In genomic region chr16:70065746-70066658, GRCh38 we compare ENCODE assay signal across 8 cellular contexts. TPM values are rescaled to one million over a fixed set of nuclear protein-coding genes. Genes with fewer than 3 reads are reported as not detected.
A peak's percentile ranks its signal among the peaks of the same experiment; 100 is the strongest.
DNase-seq lines count a peak whose midpoint lies in the region; ATAC-seq and TF ChIP-seq lines count a peak whose summit lies in the region.
"Not testable (repeated sequence)": the region's sequence is repeated elsewhere in the genome, so short reads cannot be mapped to it uniquely, and the experiment has no call there.

No MANE protein-coding gene starts in this region.

- not testable (repeated sequence) for TF ChIP-seq CTCF in heart right ventricle (IDR thresholded peaks at IDR 0.05); upper lobe of left lung (IDR thresholded peaks at IDR 0.05)

- H3K9me3 ChIP-seq in heart right ventricle, upper lobe of left lung: not testable (repeated sequence)

- ATAC-seq in GM18499 (IDR thresholded peaks at IDR 0.05; ENCODE audit: insufficient read depth, unreplicated experiment) (peak; percentile 43), HG02885 (IDR thresholded peaks at IDR 0.05; ENCODE audit: poor library complexity, unreplicated experiment) (peak; percentile 93), heart right ventricle (peak; percentile 94 to 97 (median 96)), upper lobe of left lung (ENCODE audit: low FRiP score in 2 of 2) (peak; percentile 97 to 98)

- peak overlapping the region; percentile 40 for H3K27ac ChIP-seq in adipose tissue (ENCODE audit: low read depth, low read length)
- H3K27ac ChIP-seq in heart right ventricle = peak overlapping the region; percentile 69 to 93 (median 86)
- H3K27ac ChIP-seq in upper lobe of left lung = peak overlapping the region; percentile 87 to 90 (median 88)

- H3K4me3 ChIP-seq in heart right ventricle (peak overlapping the region; percentile 58 to 96 (median 76)), upper lobe of left lung (peak overlapping the region; percentile 65 to 71 (median 68))

- TF ChIP-seq POLR2A in upper lobe of left lung (IDR thresholded peaks at IDR 0.05) = peak in 2 of 4 donors; percentile 71 to 82

- not testable (repeated sequence) for TF ChIP-seq EP300 in upper lobe of left lung (IDR thresholded peaks at IDR 0.05)

- not testable (repeated sequence) for H3K36me3 ChIP-seq in heart right ventricle, upper lobe of left lung

- intact Hi-C loops in heart right ventricle (cut with DNase I); posterior cingulate gyrus (cut with DNase I): not testable (repeated sequence)

- 1% methylated on average over 31 to 62 of the region's 62 CpGs for WGBS in adipose tissue, 3 donors
- WGBS in heart right ventricle, 2 donors = 1% methylated on average over 46 to 62 of the region's 62 CpGs
- WGBS in upper lobe of left lung, 2 donors = 0 to 1% methylated on average over 20 to 37 of the region's 62 CpGs

- DNase-seq in NCI-H146 (lab: John Stamatoyannopoulos, UW) (peak; percentile 91), T follicular helper cell (ENCODE audit: low read depth) (peak; percentile 89), heart right ventricle (peak; percentile 84 to 89), posterior cingulate gyrus (peak; percentile 71 to 96 (median 80)), upper lobe of left lung (peak; percentile 93 to 99)

- not testable (repeated sequence) for H3K27me3 ChIP-seq in heart right ventricle, upper lobe of left lung

- H3K4me1 ChIP-seq in heart right ventricle (peaks cover 0 to 20% (median 9%) of the 10 kb centered on the region in 9 donors), upper lobe of left lung (peaks cover 0 to 15% (median 6%) of the 10 kb centered on the region in 4 donors)

RNA-seq across cellular contexts. Expression of gene PDPR, which starts 48.1 kb away (rescaled TPM):
- polyA plus RNA-seq in adipose tissue = 10 to 100 TPM in 1 of 3 donors, 1 to 10 TPM in 2; 4.7 to 10.7 (median 5.4) TPM
- 10 to 100 TPM; 19.5 to 44.5 (median 31.6) TPM for total RNA-seq in heart right ventricle
- 10 to 100 TPM in 1 of 2 donors, 1 to 10 TPM in 1; 4.4 to 10.2 TPM for polyA plus RNA-seq in heart right ventricle
- total RNA-seq in upper lobe of left lung = 10 to 100 TPM; 15.2 to 46.1 (median 21.9) TPM

Comparison
In these comparisons a context has a peak if more than half of its experiments do, and no peak if none do; other contexts are left out.
1. Peak in every context shown above with its lines: DNase-seq, ATAC-seq, H3K4me3 ChIP-seq and H3K27ac ChIP-seq.
2. ATAC-seq: peak in every context shown above with its lines; median percentile 98 in upper lobe of left lung; 96 in heart right ventricle; 93 in HG02885; 43 in GM18499.